ENCODE assay signal across 25 cellular contexts in genomic region chr14:22596354-22596879, GRCh38. TPM values are rescaled to one million over a fixed set of nuclear protein-coding genes. Genes with fewer than 3 reads are reported as not detected.
"Had no signal": no experiment of that assay in that cellular context is flagged by ENCODE, and none has a peak within 500 bp of the region (broad histone marks: within the 10 kb centered on the region; RNA-seq: fewer than 3 reads in every experiment).

No MANE protein-coding gene starts in this region.

- H3K27ac ChIP-seq: epithelial cell of prostate, esophagus muscularis mucosa, gastrocnemius medialis, heart right ventricle, neural progenitor cell, ovary, right atrium auricular region, tibial artery, upper lobe of right lung had no signal

- H3K4me3 Mint-ChIP-seq: stimulated activated memory B cell treated with anti-CD40 and anti-IgM and Interleukin-4, amounts not matched to agents 10 μg/mL and 1 μg/mL and 100 μg/mL, for 72 hours had no signal

- H3K4me3 ChIP-seq: esophagus muscularis mucosa, gastrocnemius medialis, mucosa of descending colon, neural progenitor cell, ovary, right atrium auricular region, tibial artery, upper lobe of right lung had no signal

- H3K27me3 ChIP-seq: esophagus muscularis mucosa, gastrocnemius medialis, heart right ventricle, neural progenitor cell, ovary, right atrium auricular region, tibial artery, upper lobe of right lung had no signal

- H3K4me2 ChIP-seq: neural progenitor cell had no signal

- ATAC-seq: gastrocnemius medialis; heart right ventricle; left lobe of liver; mucosa of descending colon; naive thymus-derived CD8-positive, alpha-beta T cell; stimulated activated memory B cell treated with anti-CD40 and anti-IgM and Interleukin-4, amounts not matched to agents 10 μg/mL and 1 μg/mL and 100 μg/mL, for 72 hours; upper lobe of right lung had no signal

- FAIRE-seq: small intestine had no signal

- H3K36me3 Mint-ChIP-seq: neural progenitor cell had no signal

- H3K36me3 ChIP-seq: neural progenitor cell, ovary, right atrium auricular region had no signal

- H3K9ac ChIP-seq: neural progenitor cell had no signal

- H3K9me3 ChIP-seq: esophagus muscularis mucosa, gastrocnemius medialis, heart right ventricle, mucosa of descending colon, ovary, right atrium auricular region, tibial artery, upper lobe of right lung had no signal

- H3K27me3 Mint-ChIP-seq: naive thymus-derived CD8-positive, alpha-beta T cell; stimulated activated memory B cell treated with anti-CD40 and anti-IgM and Interleukin-4, amounts not matched to agents 10 μg/mL and 1 μg/mL and 100 μg/mL, for 72 hours; stimulated activated naive CD8-positive, alpha-beta T cell treated with anti-CD3 and anti-CD28 coated beads, Interleukin-15, Interleukin-2, amounts not matched to agents 100 ng/mL and 50 ng/mL, for 24 hours had no signal

- H2AFZ ChIP-seq: neural progenitor cell had no signal

- H3K27ac Mint-ChIP-seq: neural progenitor cell; stimulated activated naive CD8-positive, alpha-beta T cell treated with anti-CD3 and anti-CD28 coated beads, Interleukin-15, Interleukin-2, amounts not matched to agents 100 ng/mL and 50 ng/mL, for 24 hours had no signal

- H3K9me3 Mint-ChIP-seq: naive thymus-derived CD8-positive, alpha-beta T cell; neural progenitor cell; stimulated activated memory B cell treated with anti-CD40 and anti-IgM and Interleukin-4, amounts not matched to agents 10 μg/mL and 1 μg/mL and 100 μg/mL, for 72 hours; stimulated activated naive CD8-positive, alpha-beta T cell treated with anti-CD3 and anti-CD28 coated beads, Interleukin-15, Interleukin-2, amounts not matched to agents 100 ng/mL and 50 ng/mL, for 24 hours had no signal

- DNase-seq: effector memory CD4-positive, alpha-beta T cell; gastrocnemius medialis; heart right ventricle; hypothalamus; islet precursor cell; mammary epithelial cell; mucosa of descending colon; naive thymus-derived CD8-positive, alpha-beta T cell; nucleus accumbens; ovary; small intestine; stimulated activated CD4-positive, alpha-beta T cell treated with anti-CD3 and anti-CD28 coated beads, Interleukin-4, amount 100 ng/mL, for 24 hours; tibial artery; upper lobe of right lung had no signal

RNA-seq across cellular contexts. Expression of gene OR6J1, which starts 47.7 kb away (rescaled TPM):
- total RNA-seq: esophagus muscularis mucosa; fibroblast of villous mesenchyme; gastrocnemius medialis; heart right ventricle; left lobe of liver; lower leg skin; mammary epithelial cell; mucosa of descending colon; naive thymus-derived CD8-positive, alpha-beta T cell; posterior vena cava; right atrium auricular region; temporal lobe; upper lobe of right lung had no signal
- polyA plus RNA-seq: heart right ventricle; mammary epithelial cell; naive thymus-derived CD8-positive, alpha-beta T cell; ovary; small intestine had no signal
